13 cellular contexts compared by ENCODE assay signal in genomic region chr10:95477175-95477520, GRCh38.
DNase-seq lines count a peak whose midpoint lies in the region; ATAC-seq lines count a peak whose summit lies in the region.
"Had no signal": no experiment of that assay in that cellular context is flagged by ENCODE, and none has a peak within 500 bp of the region (broad histone marks: within the 10 kb centered on the region; RNA-seq: fewer than 3 reads in every experiment).

No MANE protein-coding gene starts in this region.

- peaks cover 6% of the 10 kb centered on the region for H3K27me3 Mint-ChIP-seq in T-helper 2 cell treated with Interferon-gamma antibody and Interleukin-4, amounts not matched to agents 5 μg/mL and 100 μg/mL, for 36 hours (ENCODE audit: low read depth)

- DNase-seq in left cardiac atrium (peak; percentile 35), left ventricle myocardium superior (no peak), sciatic nerve (ENCODE audit: low spot score) (no peak), NCI-H2029 treated with DMSO at 0.1 percent for 48 hours (lab: John Stamatoyannopoulos, UW) (no peak), MV-4-11 (lab: John Stamatoyannopoulos, UW) (no peak)
- DNase-seq in T-helper 2 cell treated with Interferon-gamma antibody and Interleukin-4, amounts not matched to agents 5 μg/mL and 100 μg/mL, for 36 hours (ENCODE audit: low spot score) = no peak
- no peak for DNase-seq in activated effector memory CD4-positive, alpha-beta T cell treated with anti-CD3 and anti-CD28 coated beads, Interleukin-2, amount 50 U/mL, for 16 hours
- DNase-seq: brain microvascular endothelial cell, Calu3, NCI-H1436, NCI-H524 had no signal

- no peak overlapping the region for H3K4me3 Mint-ChIP-seq in T-helper 2 cell treated with Interferon-gamma antibody and Interleukin-4, amounts not matched to agents 5 μg/mL and 100 μg/mL, for 36 hours

- no peak overlapping the region for H3K27ac Mint-ChIP-seq in T-helper 2 cell treated with Interferon-gamma antibody and Interleukin-4, amounts not matched to agents 5 μg/mL and 100 μg/mL, for 36 hours
- H3K27ac Mint-ChIP-seq: activated T-helper 2 cell treated with anti-CD3 and anti-CD28 coated beads, Interferon-gamma antibody, Interleukin-2, Interleukin-4, amounts not matched to agents 10 μg/mL and 5 μg/mL and 100 μg/mL, durations not matched to agents 14 hours and 24 hours and 36 hours had no signal

- H3K27ac ChIP-seq in layer of hippocampus (ENCODE audit: low read depth, low read length) = peak overlapping the region; percentile 80
- H3K27ac ChIP-seq: brain microvascular endothelial cell had no signal

- no peaks in the 10 kb centered on the region for H3K9me3 Mint-ChIP-seq in T-helper 2 cell treated with Interferon-gamma antibody and Interleukin-4, amounts not matched to agents 5 μg/mL and 100 μg/mL, for 36 hours
- H3K9me3 Mint-ChIP-seq: activated T-helper 2 cell treated with anti-CD3 and anti-CD28 coated beads, Interferon-gamma antibody, Interleukin-2, Interleukin-4, amounts not matched to agents 10 μg/mL and 5 μg/mL and 100 μg/mL, durations not matched to agents 14 hours and 24 hours and 36 hours had no signal

- H3K36me3 Mint-ChIP-seq in T-helper 2 cell treated with Interferon-gamma antibody and Interleukin-4, amounts not matched to agents 5 μg/mL and 100 μg/mL, for 36 hours (ENCODE audit: low read depth) = no peaks in the 10 kb centered on the region

- no peaks in the 10 kb centered on the region for H3K27me3 ChIP-seq in layer of hippocampus (ENCODE audit: control insufficient read depth, insufficient read depth, low read length)
- H3K27me3 ChIP-seq: brain microvascular endothelial cell had no signal

- intact Hi-C loops in left cardiac atrium (cut with DNase I) (no loop called here), left ventricle myocardium superior (cut with micrococcal nuclease) (no loop called here), sciatic nerve (cut with DNase I) (no loop called here)

- ATAC-seq in left cardiac atrium (peak in 1 of 2 donors; percentile 5), left ventricle myocardium superior (no peak), sciatic nerve (peak; percentile 38)

- H3K4me1 Mint-ChIP-seq in T-helper 2 cell treated with Interferon-gamma antibody and Interleukin-4, amounts not matched to agents 5 μg/mL and 100 μg/mL, for 36 hours (ENCODE audit: low read depth) = no peaks in the 10 kb centered on the region
